ENCODE assay signal across 9 cellular contexts in genomic region chr17:72614871-72615626, GRCh38.
DNase-seq lines count a peak whose midpoint lies in the region; ATAC-seq and TF ChIP-seq lines count a peak whose summit lies in the region.
"Had no signal": no experiment of that assay in that cellular context is flagged by ENCODE, and none has a peak within 500 bp of the region (broad histone marks: within the 10 kb centered on the region; RNA-seq: fewer than 3 reads in every experiment).

No MANE protein-coding gene starts in this region.

- H3K4me3 ChIP-seq in left ventricle myocardium inferior (no peak overlapping the region), astrocyte of the spinal cord (ENCODE audit: low read depth, low read length) (no peak overlapping the region)

- peaks cover 89% of the 10 kb centered on the region for H3K27me3 ChIP-seq in left ventricle myocardium inferior (ENCODE audit: low read depth)

- in situ Hi-C loops in astrocyte of the spinal cord (cut with HindIII; ENCODE audit: low sequenced_read_pairs): no loop called here

- H3K9me3 ChIP-seq in left ventricle myocardium inferior (replicated peaks): no peaks in the 10 kb centered on the region
- H3K9me3 ChIP-seq: SK-N-SH had no signal

- peak; percentile 33 for DNase-seq in left cardiac atrium
- no peak for DNase-seq in left ventricle myocardium inferior
- DNase-seq in astrocyte of the spinal cord (ENCODE audit: low read depth, low spot score): peak; percentile 81
- peak; percentile 95 for DNase-seq in left kidney (ENCODE audit: low read depth, low spot score)
- no peak for DNase-seq in dedifferentiated amniotic fluid mesenchymal stem cell (ENCODE audit: extremely low spot score)
- DNase-seq in NCI-H1417 treated with DMSO at 0.1 percent for 48 hours (lab: John Stamatoyannopoulos, UW): no peak
- DNase-seq: SK-N-SH had no signal

- intact Hi-C loops in left cardiac atrium (cut with DNase I): no loop called here
- intact Hi-C loops in left ventricle myocardium inferior (cut with micrococcal nuclease): no loop called here

- H3K4me1 ChIP-seq in left ventricle myocardium inferior: no peaks in the 10 kb centered on the region

- H3K36me3 ChIP-seq in left ventricle myocardium inferior: no peaks in the 10 kb centered on the region

- TF ChIP-seq CTCF in left ventricle myocardium inferior (IDR thresholded peaks at IDR 0.05; ENCODE audit: borderline replicate concordance): no peak
- TF ChIP-seq CTCF in astrocyte of the spinal cord (IDR thresholded peaks at IDR 0.05; ENCODE audit: low read depth, low read length): no peak

- no peak overlapping the region for H3K27ac ChIP-seq in left ventricle myocardium inferior (replicated peaks)

- ATAC-seq in left cardiac atrium: peak in 1 of 2 donors; percentile 79
- no peak for ATAC-seq in GM19328 (IDR thresholded peaks at IDR 0.05; ENCODE audit: unreplicated experiment)
- no peak for ATAC-seq in HG03439 (IDR thresholded peaks at IDR 0.05; ENCODE audit: unreplicated experiment)

Comparison
In these comparisons a context has a peak if more than half of its experiments do, and no peak if none do; other contexts are left out.
1. DNase-seq: peak in left cardiac atrium (single experiment), astrocyte of the spinal cord (single experiment) and left kidney (single experiment); none in left ventricle myocardium inferior (single experiment), dedifferentiated amniotic fluid mesenchymal stem cell (single experiment) and NCI-H1417 treated with DMSO at 0.1 percent for 48 hours (single experiment).